In genomic region chr19:45090598-45090997, GRCh38 we compare ENCODE assay signal across 11 cellular contexts. TPM values are rescaled to one million over a fixed set of nuclear protein-coding genes. Genes with fewer than 3 reads are reported as not detected.
DNase-seq lines count a peak whose midpoint lies in the region; TF ChIP-seq lines count a peak whose summit lies in the region.
"Had no signal": no experiment of that assay in that cellular context is flagged by ENCODE, and none has a peak within 500 bp of the region (broad histone marks: within the 10 kb centered on the region; RNA-seq: fewer than 3 reads in every experiment).

No MANE protein-coding gene starts in this region.

- intact Hi-C loops in A673 (cut with micrococcal nuclease; ENCODE audit: unreplicated experiment) (loop anchor here (5.0 kb wide), 1 partner anchor 88 kb away; the partner anchor contains the start of gene RELB), adrenal gland (cut with DNase I) (loop anchor here in 1 of 2 donors (5.0 kb wide), 1 partner anchor 37 kb away; no protein-coding TSS in a partner anchor)

- H3K4me2 ChIP-seq in mesenchymal stem cell (ENCODE audit: low read length, poor library complexity, severe bottlenecking), result no peak overlapping the region

- H3K4me3 ChIP-seq in A673 (ENCODE audit: low read depth, low read length, poor library complexity, severe bottlenecking) (peak overlapping the region; percentile 99), adrenal gland (peak overlapping the region in 1 of 4 donors; percentile 77), mesenchymal stem cell (ENCODE audit: insufficient read depth in 1 of 2, low read depth in 1 of 2, low read length in 2 of 2) (peak overlapping the region in 1 of 2 experiments; percentile 98)

- H3K27me3 ChIP-seq in A673 (replicated peaks; ENCODE audit: insufficient read depth, low read depth, low read length, poor library complexity), result no peaks in the 10 kb centered on the region
- H3K27me3 ChIP-seq in adrenal gland, result no peaks in the 10 kb centered on the region
- no peaks in the 10 kb centered on the region for H3K27me3 ChIP-seq in mesenchymal stem cell (ENCODE audit: control insufficient read depth in 1 of 2, insufficient read depth in 1 of 2, low read length in 2 of 2)
- H3K27me3 ChIP-seq: BLaER1 treated with 17β-estradiol and CSF1 and Interleukin-3, amounts not matched to agents 10 nM and 100 nM; SJSA1 had no signal

- no peak overlapping the region for H2BK15ac ChIP-seq in mesenchymal stem cell (ENCODE audit: low read depth, poor library complexity, severe bottlenecking)

- H3K79me1 ChIP-seq in mesenchymal stem cell (replicated peaks; ENCODE audit: low read length, poor library complexity, severe bottlenecking), result peaks cover 13% of the 10 kb centered on the region

- BruUV-seq in A673 (replicated peaks; lab: Mats Ljungman, UMichigan), result no TSS peak

- no peak overlapping the region for H4K91ac ChIP-seq in mesenchymal stem cell (ENCODE audit: low read length)

- POLR2A ChIA-PET in A673 (lab: Charles Lee; ENCODE audit: low non-redundant PET), result no interaction called here

- H3K4me1 ChIP-seq in A673 (ENCODE audit: insufficient read depth, low read length, poor library complexity, severe bottlenecking), result peaks cover 12% of the 10 kb centered on the region
- peaks cover 16 to 30% of the 10 kb centered on the region in 2 donors for H3K4me1 ChIP-seq in adrenal gland (replicated peaks in 1 of 2)
- H3K4me1 ChIP-seq in mesenchymal stem cell (ENCODE audit: control insufficient read depth, insufficient read depth, low read depth, low read length), result peaks cover 15% of the 10 kb centered on the region

- no peak for TF ChIP-seq POLR2A in adrenal gland (IDR thresholded peaks at IDR 0.05)

- peak overlapping the region; percentile 99 for H3K9ac ChIP-seq in mesenchymal stem cell (ENCODE audit: low read length)

- peaks cover 8% of the 10 kb centered on the region for H3K36me3 ChIP-seq in A673 (ENCODE audit: insufficient read depth, low read length, poor library complexity, severe bottlenecking)
- H3K36me3 ChIP-seq in adrenal gland (replicated peaks in 1 of 2), result peaks cover 0 to 6% of the 10 kb centered on the region in 2 donors
- peaks cover 34 to 37% of the 10 kb centered on the region in 2 experiments for H3K36me3 ChIP-seq in mesenchymal stem cell (ENCODE audit: control insufficient read depth in 1 of 2, insufficient read depth in 2 of 2, low read depth in 1 of 2, low read length in 2 of 2)

- no peak overlapping the region for H2BK5ac ChIP-seq in mesenchymal stem cell (ENCODE audit: low read depth, low read length, poor library complexity, severe bottlenecking)

- no peak overlapping the region for H2AK5ac ChIP-seq in mesenchymal stem cell (ENCODE audit: low read length, severe bottlenecking)

- H3K9me3 ChIP-seq in A673 (ENCODE audit: low read depth, low read length, poor library complexity, severe bottlenecking), result no peaks in the 10 kb centered on the region
- H3K9me3 ChIP-seq in adrenal gland (replicated peaks in 1 of 3), result no peaks in the 10 kb centered on the region
- H3K9me3 ChIP-seq in mesenchymal stem cell (ENCODE audit: control insufficient read depth, low read length), result no peaks in the 10 kb centered on the region
- H3K9me3 ChIP-seq: SJSA1 had no signal

- H2BK12ac ChIP-seq in mesenchymal stem cell (ENCODE audit: low read length in 2 of 2), result no peak overlapping the region

- no peak for DNase-seq in A673 (ENCODE audit: low spot score)
- DNase-seq in adrenal gland, result no peak
- DNase-seq in mesenchymal stem cell, result no peak
- DNase-seq in inferior parietal cortex (ENCODE audit: extremely low spot score), result no peak
- no peak for DNase-seq in islet precursor cell
- no peak for DNase-seq in GM20000 (ENCODE audit: low spot score)
- DNase-seq: activated T-cell treated with anti-CD3 and anti-CD28 coated beads, Interleukin-2, amount 50 U/mL, for 48 hours; foreskin melanocyte had no signal

- H3K27ac ChIP-seq in A673 (ENCODE audit: low read depth, low read length, poor library complexity, severe bottlenecking) (peak overlapping the region; percentile 7), adrenal gland (peak overlapping the region in 3 of 5 donors; percentile 85 to 99 (median 92)), mesenchymal stem cell (ENCODE audit: low read length, poor library complexity, severe bottlenecking) (no peak overlapping the region)
- H3K27ac ChIP-seq: SJSA1 had no signal

- WGBS in adrenal gland, 4 donors, result 33 to 50% (median 41%) methylated on average over 5 of the region's 5 CpGs
- 90% methylated on average over 3 of the region's 5 CpGs for WGBS in mesenchymal stem cell

- CTCF ChIA-PET in A673 (lab: Charles Lee), result no interaction called here

- no peak overlapping the region for H3K18ac ChIP-seq in mesenchymal stem cell (ENCODE audit: low read depth in 1 of 2, low read length in 2 of 2)

- no peak overlapping the region for H4K8ac ChIP-seq in mesenchymal stem cell (ENCODE audit: low read length)

- no peak overlapping the region for H2AFZ ChIP-seq in mesenchymal stem cell (ENCODE audit: low read depth, low read length)

- H2BK120ac ChIP-seq in mesenchymal stem cell (ENCODE audit: low read depth, low read length), result no peak overlapping the region

- no peak overlapping the region for H3K14ac ChIP-seq in mesenchymal stem cell (ENCODE audit: low read length in 2 of 2)

- no peak overlapping the region for H3K23ac ChIP-seq in mesenchymal stem cell (ENCODE audit: low read length in 2 of 2)

- no peak overlapping the region for H3K4ac ChIP-seq in mesenchymal stem cell (ENCODE audit: low read depth in 1 of 2, low read length in 2 of 2)

- no peak for TF ChIP-seq CTCF in A673 (conservative IDR thresholded peaks at IDR 0.05; ENCODE audit: low read depth, low read length)
- no peak for TF ChIP-seq CTCF in adrenal gland (IDR thresholded peaks at IDR 0.05)
- TF ChIP-seq CTCF in GM20000 (IDR thresholded peaks at IDR 0.05; ENCODE audit: extremely low read depth, missing control alignments), result no peak

RNA-seq across cellular contexts. Expression of gene PPP1R37, which starts 2.4 kb away (rescaled TPM):
- total RNA-seq in A673 (2021) (33.6 and 34.0 TPM in 2 replicates), adrenal gland (10 to 100 TPM; 39.6 to 86.7 (median 55.7) TPM)
- polyA plus RNA-seq in adrenal gland, result 100 to 1,000 TPM in 1 of 3 donors, 10 to 100 TPM in 2; 16.4 to 244 (median 45.4) TPM
- 20.4 TPM for polyA plus RNA-seq in mesenchymal stem cell (2013, experiment 1 of 2)
- polyA plus RNA-seq in mesenchymal stem cell (2013, experiment 2 of 2), result 21.8 TPM

RNA-seq across cellular contexts. Expression of gene GEMIN7, which starts 11.5 kb away (rescaled TPM):
- 34.0 and 34.5 TPM in 2 replicates for total RNA-seq in A673 (2021)
- total RNA-seq in adrenal gland, result 10 to 100 TPM in 6 of 8 donors, 1 to 10 TPM in 2; 4.0 to 22.0 (median 14.5) TPM
- polyA plus RNA-seq in adrenal gland, result 10 to 100 TPM; 11.3 to 29.0 (median 23.9) TPM
- polyA plus RNA-seq in mesenchymal stem cell (2013, experiment 1 of 2), result 24.6 TPM
- 24.3 TPM for polyA plus RNA-seq in mesenchymal stem cell (2013, experiment 2 of 2)

RNA-seq across cellular contexts. Expression of gene ZNF296, which starts 14.3 kb away (rescaled TPM):
- total RNA-seq in A673 (2021) (2.9 and 3.0 TPM in 2 replicates), adrenal gland (1 to 10 TPM in 2 of 8 donors, under 1 TPM in 5, not detected in 1; 0.55 to 1.3 (median 0.70) TPM)
- polyA plus RNA-seq in adrenal gland, result 10 to 100 TPM in 1 of 3 donors, 1 to 10 TPM in 1, not detected in 1; 2.5 to 13.2 TPM
- polyA plus RNA-seq in mesenchymal stem cell (2013, experiment 1 of 2), result 0.58 TPM
- polyA plus RNA-seq in mesenchymal stem cell (2013, experiment 2 of 2), result 0.56 TPM
- total RNA-seq: SJSA1, skeletal muscle tissue had no signal

RNA-seq across cellular contexts. Expression of gene CLASRP, which starts 51.8 kb away (rescaled TPM):
- total RNA-seq in A673 (2021) (104 and 109 TPM in 2 replicates), adrenal gland (100 to 1,000 TPM in 1 of 8 donors, 10 to 100 TPM in 7; 22.6 to 137 (median 64.7) TPM)
- polyA plus RNA-seq in adrenal gland, result 100 to 1,000 TPM in 2 of 3 donors, 10 to 100 TPM in 1; 39.8 to 730 (median 246) TPM
- polyA plus RNA-seq in mesenchymal stem cell (2013, experiment 1 of 2), result 22.8 TPM
- polyA plus RNA-seq in mesenchymal stem cell (2013, experiment 2 of 2), result 21.7 TPM
